In genomic region chr12:10425938-10426337, GRCh38 we compare ENCODE assay signal across 7 cellular contexts. TPM values are rescaled to one million over a fixed set of nuclear protein-coding genes. Genes with fewer than 3 reads are reported as not detected.
"Had no signal": no experiment of that assay in that cellular context is flagged by ENCODE, and none has a peak within 500 bp of the region (broad histone marks: within the 10 kb centered on the region; RNA-seq: fewer than 3 reads in every experiment).

No MANE protein-coding gene starts in this region.

RNA-seq across cellular contexts. Expression of gene KLRC3, which starts 5.5 kb away (rescaled TPM):
- total RNA-seq: NCI-H460, PC-9, Right ventricle myocardium superior, SJSA1 had no signal
- polyA plus RNA-seq: IgD-negative memory B cell had no signal

RNA-seq across cellular contexts. Expression of gene KLRC2, which starts 9.9 kb away (rescaled TPM):
- total RNA-seq: PC-9, Right ventricle myocardium superior, SJSA1 had no signal
- polyA plus RNA-seq: IgD-negative memory B cell had no signal

RNA-seq across cellular contexts. Expression of gene KLRC4, which starts 16.4 kb away (rescaled TPM):
- total RNA-seq: LHCN-M2, NCI-H460, PC-9, Right ventricle myocardium superior, SJSA1 had no signal
- polyA plus RNA-seq: IgD-negative memory B cell had no signal

RNA-seq across cellular contexts. Expression of gene KLRC1, which starts 27.2 kb away (rescaled TPM):
- total RNA-seq: LHCN-M2, MCF 10A, PC-9, Right ventricle myocardium superior, SJSA1 had no signal

RNA-seq across cellular contexts. Expression of gene KLRK1, which starts 36.1 kb away (rescaled TPM):
- total RNA-seq: NCI-H460, PC-9, SJSA1 had no signal
